ENCODE assay signal across 19 cellular contexts in the genomic region with DNA sequence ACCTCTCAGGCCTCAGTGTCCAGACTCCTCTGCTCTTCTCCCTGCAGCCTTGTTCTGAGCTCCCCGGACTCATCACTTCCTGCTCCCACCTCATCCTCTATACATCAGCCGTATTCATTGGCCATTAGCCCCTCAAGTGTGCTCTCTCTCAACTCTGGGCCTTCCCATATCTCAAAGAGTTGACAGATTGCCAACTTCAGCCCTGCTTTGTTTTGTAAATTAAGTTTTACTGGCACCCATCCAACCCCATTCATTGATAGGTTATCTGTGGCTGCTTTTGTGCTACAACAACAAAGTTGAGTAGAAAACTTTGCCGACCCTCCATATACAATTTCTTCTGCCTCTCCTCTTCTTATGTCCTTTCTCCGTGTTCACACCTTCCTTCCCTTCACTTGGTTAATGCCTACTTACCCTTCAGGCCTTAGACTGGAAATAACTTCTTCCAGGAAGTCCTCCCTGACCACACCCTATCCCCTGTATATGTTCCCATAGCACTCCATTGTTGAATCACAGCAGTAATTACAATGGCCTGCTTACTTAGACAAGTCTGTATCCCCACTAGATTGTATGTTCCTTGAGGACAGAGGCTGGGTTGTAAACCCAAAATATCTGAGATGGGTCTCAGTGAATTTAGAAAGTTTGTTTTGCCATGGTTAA.
"Had no signal": no experiment of that assay in that cellular context is flagged by ENCODE, and none has a peak within 500 bp of the region (broad histone marks: within the 10 kb centered on the region; RNA-seq: fewer than 3 reads in every experiment).

No MANE protein-coding gene starts in this region.

- H3K4me3 ChIP-seq: lower lobe of right lung, prostate gland, right lobe of liver, spleen, tibial artery had no signal

- H3K4me1 ChIP-seq: prostate gland, right lobe of liver had no signal

- H3K9me3 Mint-ChIP-seq: activated CD8-positive, alpha-beta T cell treated with anti-CD3 and anti-CD28 coated beads for 36 hours; activated T-cell treated with anti-CD3 and anti-CD28 coated beads, Interleukin-2, amount 50 U/mL, for 72 hours; naive thymus-derived CD8-positive, alpha-beta T cell; stimulated activated memory B cell treated with anti-CD40 and anti-IgM and Interleukin-4, amounts not matched to agents 10 μg/mL and 1 μg/mL and 100 μg/mL, for 72 hours had no signal

- H3K27ac ChIP-seq: lower lobe of right lung, prostate gland, right lobe of liver, spleen, tibial artery, VCaP had no signal

- H3K27ac Mint-ChIP-seq: activated CD4-positive, alpha-beta T cell treated with anti-CD3 and anti-CD28 coated beads for 36 hours; activated CD8-positive, alpha-beta T cell treated with anti-CD3 and anti-CD28 coated beads for 36 hours; activated T-cell treated with anti-CD3 and anti-CD28 coated beads, Interleukin-2, amount 50 U/mL, for 72 hours; naive thymus-derived CD8-positive, alpha-beta T cell; stimulated activated memory B cell treated with anti-CD40 and anti-IgM and Interleukin-4, amounts not matched to agents 10 μg/mL and 1 μg/mL and 100 μg/mL, for 72 hours had no signal

- H3K36me3 ChIP-seq: lower lobe of right lung, prostate gland, right lobe of liver, spleen, tibial artery had no signal

- H3K9me3 ChIP-seq: lower lobe of right lung, prostate gland, right lobe of liver, spleen, tibial artery had no signal

- H3K4me1 Mint-ChIP-seq: activated CD4-positive, alpha-beta T cell treated with anti-CD3 and anti-CD28 coated beads for 36 hours; naive thymus-derived CD8-positive, alpha-beta T cell; stimulated activated memory B cell treated with anti-CD40 and anti-IgM and Interleukin-4, amounts not matched to agents 10 μg/mL and 1 μg/mL and 100 μg/mL, for 72 hours had no signal

- H3K4me3 Mint-ChIP-seq: activated CD4-positive, alpha-beta T cell treated with anti-CD3 and anti-CD28 coated beads for 36 hours; activated CD8-positive, alpha-beta T cell treated with anti-CD3 and anti-CD28 coated beads for 36 hours; activated T-cell treated with anti-CD3 and anti-CD28 coated beads, Interleukin-2, amount 50 U/mL, for 72 hours; naive thymus-derived CD8-positive, alpha-beta T cell; stimulated activated memory B cell treated with anti-CD40 and anti-IgM and Interleukin-4, amounts not matched to agents 10 μg/mL and 1 μg/mL and 100 μg/mL, for 72 hours had no signal

- H3K27me3 ChIP-seq: right lobe of liver, tibial artery had no signal

- ATAC-seq: activated CD4-positive, alpha-beta T cell treated with anti-CD3 and anti-CD28 coated beads for 36 hours; activated CD8-positive, alpha-beta T cell treated with anti-CD3 and anti-CD28 coated beads for 36 hours; activated T-cell treated with anti-CD3 and anti-CD28 coated beads, Interleukin-2, amount 50 U/mL, for 72 hours; lower lobe of right lung; naive thymus-derived CD8-positive, alpha-beta T cell; right lobe of liver; stimulated activated memory B cell treated with anti-CD40 and anti-IgM and Interleukin-4, amounts not matched to agents 10 μg/mL and 1 μg/mL and 100 μg/mL, for 72 hours had no signal

- DNase-seq: activated CD4-positive, alpha-beta T cell treated with anti-CD3 and anti-CD28 coated beads for 36 hours; activated CD8-positive, alpha-beta memory T cell treated with anti-CD3 and anti-CD28 coated beads, Interleukin-2, amount 50 U/mL, for 4 hours; activated CD8-positive, alpha-beta T cell treated with anti-CD3 and anti-CD28 coated beads for 36 hours; activated T-cell treated with anti-CD3 and anti-CD28 coated beads, Interleukin-2, amount 50 U/mL, for 72 hours; caudate nucleus; cortex of kidney; effector memory CD4-positive, alpha-beta T cell; hippocampal formation; lower lobe of right lung; naive thymus-derived CD8-positive, alpha-beta T cell; nucleus accumbens; right lobe of liver; spleen; stimulated activated CD4-positive, alpha-beta T cell treated with anti-CD3 and anti-CD28 coated beads, Interleukin-1b, Interleukin-23, amount 100 ng/mL, for 48 hours; T1000; tibial artery had no signal

- H3K36me3 Mint-ChIP-seq: naive thymus-derived CD8-positive, alpha-beta T cell; stimulated activated memory B cell treated with anti-CD40 and anti-IgM and Interleukin-4, amounts not matched to agents 10 μg/mL and 1 μg/mL and 100 μg/mL, for 72 hours had no signal
